Comparison of ENCODE assay signal across 1 cellular context in genomic region chr9:4386819-4387218, GRCh38.
TF ChIP-seq lines count a peak whose summit lies in the region.

No MANE protein-coding gene starts in this region.

TF ChIP-seq in Ishikawa, 13 proteins besides CTCF, POLR2A, EP300 and RAD21 (continued from another document):
- no peak for TF ChIP-seq USF1 (IDR thresholded peaks at IDR 0.05)
- TF ChIP-seq NFIC (IDR thresholded peaks at IDR 0.05) = no peak
- no peak for TF ChIP-seq MAX (IDR thresholded peaks at IDR 0.05)
- TF ChIP-seq ZBTB7A (IDR thresholded peaks at IDR 0.05; ENCODE audit: low read depth) = no peak
- no peak for TF ChIP-seq REST (IDR thresholded peaks at IDR 0.05; ENCODE audit: low read depth)
- TF ChIP-seq TEAD4 (IDR thresholded peaks at IDR 0.05) = no peak
